1 cellular context compared by ENCODE assay signal in genomic region chr4:25235401-25235800, GRCh38.
TF ChIP-seq lines count a peak whose summit lies in the region.

No MANE protein-coding gene starts in this region.

TF ChIP-seq in HepG2, 621 proteins besides CTCF, POLR2A, EP300 and RAD21 (continued from another document):
- TF ChIP-seq SKIL (CRISPR knock-in tag; IDR thresholded peaks at IDR 0.05; ENCODE audit: borderline replicate concordance) (no peak), KDM2A (CRISPR knock-in tag; IDR thresholded peaks at IDR 0.05; ENCODE audit: borderline replicate concordance, low read depth) (no peak), THYN1 (CRISPR knock-in tag; IDR thresholded peaks at IDR 0.05; ENCODE audit: borderline replicate concordance, low read depth) (no peak), KDM1A (CRISPR knock-in tag; IDR thresholded peaks at IDR 0.05) (no peak), CREBL2 (CRISPR knock-in tag; IDR thresholded peaks at IDR 0.05; ENCODE audit: borderline replicate concordance) (no peak), ZNF430 (CRISPR knock-in tag; IDR thresholded peaks at IDR 0.05) (no peak), ZSCAN22 (CRISPR knock-in tag; IDR thresholded peaks at IDR 0.05) (no peak), ZNF296 (CRISPR knock-in tag; conservative IDR thresholded peaks at IDR 0.05) (no peak), ZNF224 (CRISPR knock-in tag; IDR thresholded peaks at IDR 0.05) (no peak), YEATS4 (CRISPR knock-in tag; IDR thresholded peaks at IDR 0.05; ENCODE audit: borderline replicate concordance) (no peak), ZFP36L2 (CRISPR knock-in tag; IDR thresholded peaks at IDR 0.05) (no peak), FOXO4 (CRISPR knock-in tag; conservative IDR thresholded peaks at IDR 0.05) (no peak), ZNF12 (CRISPR knock-in tag; IDR thresholded peaks at IDR 0.05) (no peak)
